ENCODE assay signal across 8 cellular contexts in genomic region chr1:35192056-35192852, GRCh38. TPM values are rescaled to one million over a fixed set of nuclear protein-coding genes. Genes with fewer than 3 reads are reported as not detected.
DNase-seq lines count a peak whose midpoint lies in the region; ATAC-seq, FAIRE-seq and TF ChIP-seq lines count a peak whose summit lies in the region.

No MANE protein-coding gene starts in this region.

- H3K36me3 Mint-ChIP-seq in effector memory CD8-positive, alpha-beta T cell (ENCODE audit: insufficient read depth), result peaks cover 66% of the 10 kb centered on the region

- H3K4me3 ChIP-seq in AG10803 (ENCODE audit: low read length), result peak overlapping the region; percentile 96

- peak overlapping the region; percentile 96 to 98 for H3K27ac Mint-ChIP-seq in effector memory CD8-positive, alpha-beta T cell

- TF ChIP-seq CTCF in AG10803 (conservative IDR thresholded peaks at IDR 0.05; ENCODE audit: low read length), result no peak; the same call in 1 of the 2 replicates

- no peaks in the 10 kb centered on the region for H3K9me3 Mint-ChIP-seq in effector memory CD8-positive, alpha-beta T cell

- peak overlapping the region; percentile 85 to 93 for H3K4me3 Mint-ChIP-seq in effector memory CD8-positive, alpha-beta T cell

- ATAC-seq in effector memory CD8-positive, alpha-beta T cell (replicated peaks), result peak; percentile 61

- H3K4me1 Mint-ChIP-seq in effector memory CD8-positive, alpha-beta T cell (ENCODE audit: low read depth in 2 of 2), result peaks cover 42 to 46% of the 10 kb centered on the region in 2 donors

- DNase-seq in AG10803 (ENCODE audit: low read depth) (peak; percentile 73), GM19239 (ENCODE audit: insufficient read length, low spot score) (peak; percentile 58), HK-2 (ENCODE audit: unreplicated experiment) (peak; percentile 77), NOMO-1 (lab: John Stamatoyannopoulos, UW; ENCODE audit: unreplicated experiment in 2 of 2) (peak; percentile 68 to 88), mesenteric fat pad (ENCODE audit: low spot score) (peak; percentile 97)
- DNase-seq in activated CD8-positive, alpha-beta memory T cell treated with anti-CD3 and anti-CD28 coated beads for 48 hours (ENCODE audit: low read depth in 2 of 3, low spot score in 2 of 3), result peak; percentile 68 to 79 (median 79)
- peak; percentile 87 to 90 (median 88) for DNase-seq in effector memory CD8-positive, alpha-beta T cell
- peak; percentile 82 for DNase-seq in stimulated activated CD8-positive, alpha-beta memory T cell treated with anti-CD3 and anti-CD28 coated beads, Interleukin-12 subunit alpha, Interleukin-12 subunit beta, amount 100 ng/mL, for 4 hours (ENCODE audit: low read depth)

- no peak for FAIRE-seq in GM19239 (lab: Jason Lieb, UNC)

- H3K27me3 Mint-ChIP-seq in effector memory CD8-positive, alpha-beta T cell, result no peaks in the 10 kb centered on the region

RNA-seq across cellular contexts. Expression of gene SFPQ, which starts 0.7 kb away (rescaled TPM):
- total RNA-seq in mesenteric fat pad, result 205 TPM

Comparison
In these comparisons a context has a peak if more than half of its experiments do, and no peak if none do; other contexts are left out.
1. Peak in every context shown above with its lines: DNase-seq, ATAC-seq and H3K4me3 ChIP-seq.